In the genomic region with DNA sequence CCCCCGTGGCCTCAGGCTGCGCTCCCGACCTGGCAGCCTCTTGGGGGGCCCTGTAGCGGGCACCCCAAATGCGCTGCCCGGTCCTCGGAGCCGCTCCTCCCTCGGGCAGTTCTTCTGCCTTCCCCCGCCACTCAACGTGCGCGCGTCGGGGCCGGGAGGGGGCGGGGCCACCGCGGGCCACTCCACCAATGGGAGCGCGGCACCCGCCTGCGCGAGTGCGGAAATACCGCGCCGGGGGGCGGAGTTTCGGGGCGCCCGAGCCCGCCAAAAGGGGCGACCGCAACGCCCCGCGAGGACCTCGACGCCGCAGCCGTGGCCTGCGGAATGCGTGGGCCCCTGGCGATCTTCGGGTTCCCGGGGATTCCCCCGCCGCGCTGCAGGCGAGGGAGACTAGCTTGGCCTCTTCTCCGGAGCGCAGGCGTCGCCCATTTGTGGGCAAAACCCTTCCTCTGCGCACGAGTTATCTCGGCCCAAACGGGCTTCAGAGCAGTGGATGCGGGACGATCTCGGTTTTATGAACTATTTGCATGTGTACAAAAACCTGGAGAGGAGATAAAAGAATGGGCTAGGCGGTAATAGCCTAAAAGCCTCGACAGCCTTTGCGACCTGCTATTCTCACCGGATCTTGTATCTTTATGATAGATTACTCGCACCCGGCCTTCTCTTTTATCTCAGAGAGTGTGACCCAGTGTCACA, we compare ENCODE assay signal across 1 cellular context.
TF ChIP-seq lines count a peak whose summit lies in the region.

TASOR (minus strand) TSS at position 144 of the 696 bp plus-strand sequence. CDS start 259 bp downstream, outside the sequence.

TF ChIP-seq in HepG2, 621 proteins besides CTCF, POLR2A, EP300 and RAD21 (continued from another document and continues in another):
- TF ChIP-seq, protein P1, sequence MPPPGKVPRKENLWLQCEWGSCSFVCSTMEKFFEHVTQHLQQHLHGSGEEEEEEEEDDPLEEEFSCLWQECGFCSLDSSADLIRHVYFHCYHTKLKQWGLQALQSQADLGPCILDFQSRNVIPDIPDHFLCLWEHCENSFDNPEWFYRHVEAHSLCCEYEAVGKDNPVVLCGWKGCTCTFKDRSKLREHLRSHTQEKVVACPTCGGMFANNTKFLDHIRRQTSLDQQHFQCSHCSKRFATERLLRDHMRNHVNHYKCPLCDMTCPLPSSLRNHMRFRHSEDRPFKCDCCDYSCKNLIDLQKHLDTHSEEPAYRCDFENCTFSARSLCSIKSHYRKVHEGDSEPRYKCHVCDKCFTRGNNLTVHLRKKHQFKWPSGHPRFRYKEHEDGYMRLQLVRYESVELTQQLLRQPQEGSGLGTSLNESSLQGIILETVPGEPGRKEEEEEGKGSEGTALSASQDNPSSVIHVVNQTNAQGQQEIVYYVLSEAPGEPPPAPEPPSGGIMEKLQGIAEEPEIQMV (CRISPR knock-in tag; IDR thresholded peaks at IDR 0.05; ENCODE audit: low read depth): no peak
- TF ChIP-seq ZBTB44 (CRISPR knock-in tag; IDR thresholded peaks at IDR 0.05): 0 out of 2 replicates have a peak, but pooled peaks have one; percentile 43
- no peak for TF ChIP-seq MIER3 (CRISPR knock-in tag; IDR thresholded peaks at IDR 0.05; ENCODE audit: borderline replicate concordance)
- TF ChIP-seq HMG20A (CRISPR knock-in tag; IDR thresholded peaks at IDR 0.05; ENCODE audit: borderline replicate concordance): no peak
- no peak for TF ChIP-seq DPF2 (CRISPR knock-in tag; IDR thresholded peaks at IDR 0.05; ENCODE audit: borderline replicate concordance, low read depth)
- 0 out of 2 replicates have a peak, but pooled peaks have one; percentile 18 for TF ChIP-seq RCOR2 (CRISPR knock-in tag; IDR thresholded peaks at IDR 0.05)
- no peak for TF ChIP-seq MAFK (conservative IDR thresholded peaks at IDR 0.05 in 1 of 2, IDR thresholded peaks at IDR 0.05 in 1 of 2; ENCODE audit: low read length in 2 of 2)
- TF ChIP-seq HMGXB3 (CRISPR knock-in tag; IDR thresholded peaks at IDR 0.05; ENCODE audit: borderline replicate concordance): no peak; the same call in 1 of the 2 replicates
- TF ChIP-seq TARDBP (CRISPR knock-in tag; IDR thresholded peaks at IDR 0.05): no peak
- TF ChIP-seq, protein P2, sequence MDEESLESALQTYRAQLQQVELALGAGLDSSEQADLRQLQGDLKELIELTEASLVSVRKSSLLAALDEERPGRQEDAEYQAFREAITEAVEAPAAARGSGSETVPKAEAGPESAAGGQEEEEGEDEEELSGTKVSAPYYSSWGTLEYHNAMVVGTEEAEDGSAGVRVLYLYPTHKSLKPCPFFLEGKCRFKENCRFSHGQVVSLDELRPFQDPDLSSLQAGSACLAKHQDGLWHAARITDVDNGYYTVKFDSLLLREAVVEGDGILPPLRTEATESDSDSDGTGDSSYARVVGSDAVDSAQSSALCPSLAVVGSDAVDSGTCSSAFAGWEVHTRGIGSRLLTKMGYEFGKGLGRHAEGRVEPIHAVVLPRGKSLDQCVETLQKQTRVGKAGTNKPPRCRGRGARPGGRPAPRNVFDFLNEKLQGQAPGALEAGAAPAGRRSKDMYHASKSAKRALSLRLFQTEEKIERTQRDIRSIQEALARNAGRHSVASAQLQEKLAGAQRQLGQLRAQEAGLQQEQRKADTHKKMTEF (CRISPR knock-in tag; IDR thresholded peaks at IDR 0.05): peak; percentile 83
- peak; percentile 97 for TF ChIP-seq IRX3 (CRISPR knock-in tag; IDR thresholded peaks at IDR 0.05; ENCODE audit: borderline replicate concordance, low read depth)
- peak; percentile 96 for TF ChIP-seq NFKB2 (CRISPR knock-in tag; IDR thresholded peaks at IDR 0.05; ENCODE audit: borderline replicate concordance)
- no peak for TF ChIP-seq ZKSCAN5 (CRISPR knock-in tag; IDR thresholded peaks at IDR 0.05)
- TF ChIP-seq HOXD1 (CRISPR knock-in tag; IDR thresholded peaks at IDR 0.05): peak; percentile 66; the same call in 1 of the 2 replicates
- TF ChIP-seq, protein P3, sequence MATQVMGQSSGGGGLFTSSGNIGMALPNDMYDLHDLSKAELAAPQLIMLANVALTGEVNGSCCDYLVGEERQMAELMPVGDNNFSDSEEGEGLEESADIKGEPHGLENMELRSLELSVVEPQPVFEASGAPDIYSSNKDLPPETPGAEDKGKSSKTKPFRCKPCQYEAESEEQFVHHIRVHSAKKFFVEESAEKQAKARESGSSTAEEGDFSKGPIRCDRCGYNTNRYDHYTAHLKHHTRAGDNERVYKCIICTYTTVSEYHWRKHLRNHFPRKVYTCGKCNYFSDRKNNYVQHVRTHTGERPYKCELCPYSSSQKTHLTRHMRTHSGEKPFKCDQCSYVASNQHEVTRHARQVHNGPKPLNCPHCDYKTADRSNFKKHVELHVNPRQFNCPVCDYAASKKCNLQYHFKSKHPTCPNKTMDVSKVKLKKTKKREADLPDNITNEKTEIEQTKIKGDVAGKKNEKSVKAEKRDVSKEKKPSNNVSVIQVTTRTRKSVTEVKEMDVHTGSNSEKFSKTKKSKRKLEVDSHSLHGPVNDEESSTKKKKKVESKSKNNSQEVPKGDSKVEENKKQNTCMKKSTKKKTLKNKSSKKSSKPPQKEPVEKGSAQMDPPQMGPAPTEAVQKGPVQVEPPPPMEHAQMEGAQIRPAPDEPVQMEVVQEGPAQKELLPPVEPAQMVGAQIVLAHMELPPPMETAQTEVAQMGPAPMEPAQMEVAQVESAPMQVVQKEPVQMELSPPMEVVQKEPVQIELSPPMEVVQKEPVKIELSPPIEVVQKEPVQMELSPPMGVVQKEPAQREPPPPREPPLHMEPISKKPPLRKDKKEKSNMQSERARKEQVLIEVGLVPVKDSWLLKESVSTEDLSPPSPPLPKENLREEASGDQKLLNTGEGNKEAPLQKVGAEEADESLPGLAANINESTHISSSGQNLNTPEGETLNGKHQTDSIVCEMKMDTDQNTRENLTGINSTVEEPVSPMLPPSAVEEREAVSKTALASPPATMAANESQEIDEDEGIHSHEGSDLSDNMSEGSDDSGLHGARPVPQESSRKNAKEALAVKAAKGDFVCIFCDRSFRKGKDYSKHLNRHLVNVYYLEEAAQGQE (IDR thresholded peaks at IDR 0.05; ENCODE audit: borderline replicate concordance in 1 of 2, low read depth in 1 of 2, low read length in 2 of 2): no peak
- no peak for TF ChIP-seq ZNF44 (CRISPR knock-in tag; IDR thresholded peaks at IDR 0.05)
- TF ChIP-seq, protein P4, sequence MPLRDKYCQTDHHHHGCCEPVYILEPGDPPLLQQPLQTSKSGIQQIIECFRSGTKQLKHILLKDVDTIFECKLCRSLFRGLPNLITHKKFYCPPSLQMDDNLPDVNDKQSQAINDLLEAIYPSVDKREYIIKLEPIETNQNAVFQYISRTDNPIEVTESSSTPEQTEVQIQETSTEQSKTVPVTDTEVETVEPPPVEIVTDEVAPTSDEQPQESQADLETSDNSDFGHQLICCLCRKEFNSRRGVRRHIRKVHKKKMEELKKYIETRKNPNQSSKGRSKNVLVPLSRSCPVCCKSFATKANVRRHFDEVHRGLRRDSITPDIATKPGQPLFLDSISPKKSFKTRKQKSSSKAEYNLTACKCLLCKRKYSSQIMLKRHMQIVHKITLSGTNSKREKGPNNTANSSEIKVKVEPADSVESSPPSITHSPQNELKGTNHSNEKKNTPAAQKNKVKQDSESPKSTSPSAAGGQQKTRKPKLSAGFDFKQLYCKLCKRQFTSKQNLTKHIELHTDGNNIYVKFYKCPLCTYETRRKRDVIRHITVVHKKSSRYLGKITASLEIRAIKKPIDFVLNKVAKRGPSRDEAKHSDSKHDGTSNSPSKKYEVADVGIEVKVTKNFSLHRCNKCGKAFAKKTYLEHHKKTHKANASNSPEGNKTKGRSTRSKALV (CRISPR knock-in tag; IDR thresholded peaks at IDR 0.05): 0 out of 2 replicates have a peak, but pooled peaks have one; percentile 28
- peak; percentile 80 for TF ChIP-seq MXD4 (CRISPR knock-in tag; IDR thresholded peaks at IDR 0.05)
- TF ChIP-seq YEATS2 (CRISPR knock-in tag; IDR thresholded peaks at IDR 0.05; ENCODE audit: borderline replicate concordance): peak; percentile 72; the same call in 1 of the 2 replicates
- no peak for TF ChIP-seq TCF7 (IDR thresholded peaks at IDR 0.05; ENCODE audit: low read depth)
- no peak for TF ChIP-seq ZFAT (CRISPR knock-in tag; conservative IDR thresholded peaks at IDR 0.05)
- TF ChIP-seq ZNF747 (CRISPR knock-in tag; IDR thresholded peaks at IDR 0.05; ENCODE audit: borderline replicate concordance): peak; percentile 86
- TF ChIP-seq TIGD3 (CRISPR knock-in tag; IDR thresholded peaks at IDR 0.05; ENCODE audit: borderline replicate concordance): peak; percentile 75
- no peak for TF ChIP-seq TAF15 (IDR thresholded peaks at IDR 0.05; ENCODE audit: low read depth, low read length, poor library complexity, severe bottlenecking)
- TF ChIP-seq IKZF4 (CRISPR knock-in tag; IDR thresholded peaks at IDR 0.05; ENCODE audit: borderline replicate concordance, low read depth, not compliant biosample characterization): peak; percentile 86
- TF ChIP-seq ZNF703 (CRISPR knock-in tag; IDR thresholded peaks at IDR 0.05; ENCODE audit: borderline replicate concordance): 0 out of 2 replicates have a peak, but pooled peaks have one; percentile 81
- no peak for TF ChIP-seq LCORL (IDR thresholded peaks at IDR 0.05)
- no peak for TF ChIP-seq LCORL (CRISPR knock-in tag; IDR thresholded peaks at IDR 0.05)
